1 cellular context compared by ENCODE assay signal in genomic region chr18:31246460-31246859, GRCh38.
TF ChIP-seq lines count a peak whose summit lies in the region.

No MANE protein-coding gene starts in this region.

TF ChIP-seq in H1, 55 proteins besides CTCF, POLR2A, EP300 and RAD21:
- no peak for TF ChIP-seq ATF3 (IDR thresholded peaks at IDR 0.05; ENCODE audit: insufficient read depth, low read depth, low read length)
- TF ChIP-seq ZNF274 (IDR thresholded peaks at IDR 0.05; ENCODE audit: borderline replicate concordance, extremely low read depth, low read length), result no peak
- no peak for TF ChIP-seq CHD2 (IDR thresholded peaks at IDR 0.05; ENCODE audit: low read length)
- no peak for TF ChIP-seq CTBP2 (IDR thresholded peaks at IDR 0.05; ENCODE audit: borderline replicate concordance, insufficient read depth, insufficient read length, low read length)
- no peak for TF ChIP-seq SUZ12 (IDR thresholded peaks at IDR 0.05; ENCODE audit: low read length)
- TF ChIP-seq FOSL1 (IDR thresholded peaks at IDR 0.05; ENCODE audit: insufficient read depth, low read depth, low read length), result no peak
- no peak for TF ChIP-seq MAFK (IDR thresholded peaks at IDR 0.05; ENCODE audit: low read depth, low read length)
TF ChIP-seq in H1: peak in this region for 0.
